Comparison of ENCODE assay signal across 26 cellular contexts in genomic region chr9:128943832-128944620, GRCh38. TPM values are rescaled to one million over a fixed set of nuclear protein-coding genes. Genes with fewer than 3 reads are reported as not detected.
DNase-seq lines count a peak whose midpoint lies in the region; ATAC-seq and TF ChIP-seq lines count a peak whose summit lies in the region.
"Had no signal": no experiment of that assay in that cellular context is flagged by ENCODE, and none has a peak within 500 bp of the region (broad histone marks: within the 10 kb centered on the region; RNA-seq: fewer than 3 reads in every experiment).

No MANE protein-coding gene starts in this region.

- no peaks in the 10 kb centered on the region for H3K9me3 ChIP-seq in left ventricle myocardium inferior (replicated peaks)
- no peaks in the 10 kb centered on the region for H3K9me3 ChIP-seq in heart right ventricle
- H3K9me3 ChIP-seq in testis = no peaks in the 10 kb centered on the region
- H3K9me3 ChIP-seq: esophagus muscularis mucosa, left lung, vagina had no signal

- WGBS in heart right ventricle, 2 donors = 89 to 91% methylated on average over 7 of the region's 7 CpGs
- WGBS in testis, 2 donors = 77 to 79% methylated on average over 7 of the region's 7 CpGs

- H3K27ac Mint-ChIP-seq in progenitor cell of endocrine pancreas = peak overlapping the region; percentile 71
- H3K27ac Mint-ChIP-seq: activated CD8-positive, alpha-beta memory T cell treated with anti-CD3 and anti-CD28 coated beads, Interleukin-2, amount 10 ng/mL, durations not matched to agents 7 days and 5 days; IgD-negative memory B cell; immature natural killer cell; natural killer cell had no signal

- intact Hi-C loops in left ventricle myocardium inferior (cut with micrococcal nuclease) = no loop called here
- intact Hi-C loops in heart right ventricle (cut with DNase I) = loop anchor here in 1 of 10 donors (10.0 kb wide), 1 partner anchor 259 kb away; the partner anchor contains the start of gene SET
- intact Hi-C loops in testis (cut with DNase I; ENCODE audit: low total_unique reads) = loop anchor here (5.0 kb wide), 1 partner anchor 82 kb away; no protein-coding TSS in a partner anchor

- no peak for TF ChIP-seq POLR2A in testis (IDR thresholded peaks at IDR 0.05)

- H3K9me3 Mint-ChIP-seq in progenitor cell of endocrine pancreas (ENCODE audit: low read depth) = no peaks in the 10 kb centered on the region
- H3K9me3 Mint-ChIP-seq: IgD-negative memory B cell, immature natural killer cell, natural killer cell had no signal

- H3K36me3 Mint-ChIP-seq in progenitor cell of endocrine pancreas (ENCODE audit: insufficient read depth) = peaks cover 6% of the 10 kb centered on the region
- H3K36me3 Mint-ChIP-seq: natural killer cell had no signal

- H3K27ac ChIP-seq in left ventricle myocardium inferior (replicated peaks) (peak overlapping the region; percentile 72), heart right ventricle (peak overlapping the region in 4 of 10 donors; percentile 59 to 86 (median 76)), testis (peak overlapping the region in 1 of 2 donors; percentile 32)
- H3K27ac ChIP-seq: vagina had no signal

- no peaks in the 10 kb centered on the region for H3K27me3 Mint-ChIP-seq in progenitor cell of endocrine pancreas
- H3K27me3 Mint-ChIP-seq: activated CD8-positive, alpha-beta memory T cell treated with anti-CD3 and anti-CD28 coated beads, Interleukin-2, amount 10 ng/mL, durations not matched to agents 7 days and 5 days; IgD-negative memory B cell had no signal

- no peak for TF ChIP-seq CTCF in left ventricle myocardium inferior (IDR thresholded peaks at IDR 0.05; ENCODE audit: borderline replicate concordance)
- no peak for TF ChIP-seq CTCF in heart right ventricle (IDR thresholded peaks at IDR 0.05)
- TF ChIP-seq CTCF in fibroblast of villous mesenchyme (IDR thresholded peaks at IDR 0.05; ENCODE audit: insufficient read depth, low read depth, low read length) = no peak
- no peak for TF ChIP-seq CTCF in progenitor cell of endocrine pancreas (IDR thresholded peaks at IDR 0.05; ENCODE audit: unreplicated experiment)
- no peak for TF ChIP-seq CTCF in testis (IDR thresholded peaks at IDR 0.05)

- H3K4me1 Mint-ChIP-seq in progenitor cell of endocrine pancreas (ENCODE audit: low read depth) = peaks cover 12% of the 10 kb centered on the region

- H3K4me1 ChIP-seq in left ventricle myocardium inferior = peaks cover 83% of the 10 kb centered on the region
- peaks cover 12 to 71% (median 47%) of the 10 kb centered on the region in 9 donors for H3K4me1 ChIP-seq in heart right ventricle
- peaks cover 17% of the 10 kb centered on the region for H3K4me1 ChIP-seq in testis

- ATAC-seq in heart right ventricle = no peak
- no peak for ATAC-seq in GM21723 (IDR thresholded peaks at IDR 0.05; ENCODE audit: unreplicated experiment)
- ATAC-seq: activated CD8-positive, alpha-beta memory T cell treated with anti-CD3 and anti-CD28 coated beads, Interleukin-2, amount 10 ng/mL, durations not matched to agents 7 days and 5 days; left lung; natural killer cell had no signal

- H3K36me3 ChIP-seq in left ventricle myocardium inferior = peaks cover 22% of the 10 kb centered on the region
- H3K36me3 ChIP-seq in heart right ventricle = peaks cover 0 to 41% (median 7%) of the 10 kb centered on the region in 9 donors
- no peaks in the 10 kb centered on the region for H3K36me3 ChIP-seq in testis (ENCODE audit: low read depth, missing control alignments)
- H3K36me3 ChIP-seq: vagina had no signal

- H3K4me3 Mint-ChIP-seq in progenitor cell of endocrine pancreas (ENCODE audit: low read depth) = no peak overlapping the region
- H3K4me3 Mint-ChIP-seq: activated CD8-positive, alpha-beta memory T cell treated with anti-CD3 and anti-CD28 coated beads, Interleukin-2, amount 10 ng/mL, durations not matched to agents 7 days and 5 days; natural killer cell had no signal

- DNase-seq in left ventricle myocardium inferior (no peak), heart right ventricle (no peak), fibroblast of villous mesenchyme (ENCODE audit: low read depth) (peak; percentile 30), progenitor cell of endocrine pancreas (ENCODE audit: low spot score, unreplicated experiment) (no peak), NCI-H2227 treated with DMSO at 0.1 percent for 48 hours (lab: John Stamatoyannopoulos, UW) (no peak), GOT3 (lab: John Stamatoyannopoulos, UW) (no peak), testis (no peak)
- DNase-seq: activated CD4-positive, CD25-positive, alpha-beta regulatory T cell; activated CD8-positive, alpha-beta memory T cell treated with anti-CD3 and anti-CD28 coated beads, Interleukin-2, amount 10 ng/mL, durations not matched to agents 7 days and 5 days; activated naive CD4-positive, alpha-beta T cell treated with anti-CD3 and anti-CD28 coated beads, Interleukin-2, amount 50 U/mL, for 16 hours; anterior cingulate cortex; caudate nucleus; hypothalamus; immature natural killer cell; left lung; natural killer cell; NCI-H1105; NCI-H187 treated with DMSO at 0.1 percent for 48 hours; NCI-H69; stimulated activated CD4-positive, alpha-beta T cell treated with anti-CD3 and anti-CD28 coated beads, Interleukin-12 subunit alpha, Interleukin-12 subunit beta, amount 100 ng/mL, for 4 hours; stimulated activated CD4-positive, alpha-beta T cell treated with anti-CD3 and anti-CD28 coated beads, Interleukin-4, amount 100 ng/mL, for 1 hour; SW 1271 had no signal

- H3K4me3 ChIP-seq in left ventricle myocardium inferior (no peak overlapping the region), heart right ventricle (no peak overlapping the region), fibroblast of villous mesenchyme (ENCODE audit: low read depth, low read length) (no peak overlapping the region), testis (no peak overlapping the region)
- H3K4me3 ChIP-seq: esophagus muscularis mucosa, left lung, vagina had no signal

- H3K27me3 ChIP-seq in left ventricle myocardium inferior (ENCODE audit: low read depth) = no peaks in the 10 kb centered on the region
- no peaks in the 10 kb centered on the region for H3K27me3 ChIP-seq in heart right ventricle
- no peaks in the 10 kb centered on the region for H3K27me3 ChIP-seq in testis
- H3K27me3 ChIP-seq: esophagus muscularis mucosa, left lung, vagina had no signal

RNA-seq across cellular contexts. Expression of gene DOLK, which starts 3.4 kb away (rescaled TPM):
- total RNA-seq in left ventricle myocardium inferior = 8.4 TPM
- 10 to 100 TPM in 3 of 10 donors, 1 to 10 TPM in 7; 6.0 to 12.0 (median 8.8) TPM for total RNA-seq in heart right ventricle
- 10 to 100 TPM in 1 of 2 donors, 1 to 10 TPM in 1; 5.0 to 14.2 TPM for polyA plus RNA-seq in heart right ventricle
- 24.8 and 31.5 TPM in 2 replicates for total RNA-seq in fibroblast of villous mesenchyme
- total RNA-seq in progenitor cell of endocrine pancreas = 15.5 and 16.3 TPM in 2 replicates
- total RNA-seq in testis = 10 to 100 TPM; 26.4 to 29.4 TPM
- polyA plus RNA-seq in testis (ENCODE audit: insufficient read depth, low read depth, low replicate concordance) = 36.9 TPM

RNA-seq across cellular contexts. Expression of gene NUP188, which starts 3.5 kb away (rescaled TPM):
- total RNA-seq in left ventricle myocardium inferior = 15.9 TPM
- 10 to 100 TPM; 16.1 to 27.3 (median 20.6) TPM for total RNA-seq in heart right ventricle
- polyA plus RNA-seq in heart right ventricle = 10 to 100 TPM; 12.7 to 20.6 TPM
- total RNA-seq in fibroblast of villous mesenchyme = 48.0 and 59.2 TPM in 2 replicates
- 68.3 and 74.8 TPM in 2 replicates for total RNA-seq in progenitor cell of endocrine pancreas
- 100 to 1,000 TPM; 165 to 184 TPM for total RNA-seq in testis
- polyA plus RNA-seq in testis (ENCODE audit: insufficient read depth, low read depth, low replicate concordance) = 241 TPM

RNA-seq across cellular contexts. Expression of gene PHYHD1, which starts 23.2 kb away (rescaled TPM):
- total RNA-seq in left ventricle myocardium inferior (20.3 TPM), heart right ventricle (10 to 100 TPM; 14.7 to 38.9 (median 21.8) TPM), fibroblast of villous mesenchyme (9.9 and 11.9 TPM in 2 replicates), progenitor cell of endocrine pancreas (19.9 and 21.3 TPM in 2 replicates), testis (10 to 100 TPM; 10.9 to 18.5 TPM)
- polyA plus RNA-seq in heart right ventricle (10 to 100 TPM; 26.3 to 49.2 TPM), testis (ENCODE audit: insufficient read depth, low read depth, low replicate concordance) (15.1 TPM)
